ENCODE assay signal across 12 cellular contexts in genomic region chr13:39600766-39601165, GRCh38. TPM values are rescaled to one million over a fixed set of nuclear protein-coding genes. Genes with fewer than 3 reads are reported as not detected.
A peak's percentile ranks its signal among the peaks of the same experiment; 100 is the strongest.
DNase-seq lines count a peak whose midpoint lies in the region; ATAC-seq and TF ChIP-seq lines count a peak whose summit lies in the region.
"Had no signal": no experiment of that assay in that cellular context is flagged by ENCODE, and none has a peak within 500 bp of the region (broad histone marks: within the 10 kb centered on the region; RNA-seq: fewer than 3 reads in every experiment).

No MANE protein-coding gene starts in this region.

- H3K4me3 ChIP-seq in lung = peak overlapping the region; percentile 33

- peak overlapping the region; percentile 64 for H3K27ac Mint-ChIP-seq in chondrocyte (ENCODE audit: unreplicated experiment)
- no peak overlapping the region for H3K27ac Mint-ChIP-seq in type B pancreatic cell
- H3K27ac Mint-ChIP-seq: activated naive CD8-positive, alpha-beta T cell treated with anti-CD3 and anti-CD28 coated beads, Interleukin-2, amount 10 ng/mL, durations not matched to agents 7 days and 5 days; B cell; T-helper 1 cell treated with Interleukin-12 subunit alpha and Interleukin-12 subunit beta and Interleukin-4 antibody, amounts not matched to agents 30 μg/mL and 1 μg/mL, for 36 hours had no signal

- WGBS in lung, 2 donors = 77 to 92% methylated on average over 9 of the region's 9 CpGs

- TF ChIP-seq CTCF in chondrocyte (IDR thresholded peaks at IDR 0.05) (peak; percentile 62), lung (IDR thresholded peaks at IDR 0.05; ENCODE audit: control extremely low read depth, extremely low read depth) (no peak), type B pancreatic cell (conservative IDR thresholded peaks at IDR 0.05) (peak; percentile 42)

- H3K9me3 ChIP-seq in lung (ENCODE audit: control insufficient read depth in 2 of 2, insufficient read depth in 1 of 2, low read length in 1 of 2) = no peaks in the 10 kb centered on the region

- H3K27me3 Mint-ChIP-seq in chondrocyte (ENCODE audit: low read depth) = no peaks in the 10 kb centered on the region
- H3K27me3 Mint-ChIP-seq in type B pancreatic cell = peaks cover 23% of the 10 kb centered on the region

- H3K36me3 Mint-ChIP-seq in chondrocyte (ENCODE audit: low read depth) = peaks cover 4% of the 10 kb centered on the region
- H3K36me3 Mint-ChIP-seq in type B pancreatic cell = peaks cover 9% of the 10 kb centered on the region
- H3K36me3 Mint-ChIP-seq: activated naive CD8-positive, alpha-beta T cell treated with anti-CD3 and anti-CD28 coated beads, Interleukin-2, amount 10 ng/mL, durations not matched to agents 7 days and 5 days had no signal

- ATAC-seq in lung (ENCODE audit: insufficient read depth, low FRiP score) = no peak

- peak; percentile 42 for DNase-seq in NCI-H748 (lab: John Stamatoyannopoulos, UW; ENCODE audit: unreplicated experiment)
- no peak for DNase-seq in NCI-H748 treated with DMSO at 0.1 percent for 48 hours (lab: John Stamatoyannopoulos, UW)
- no peak for DNase-seq in chondrocyte (ENCODE audit: low spot score)
- DNase-seq in lung (ENCODE audit: low spot score) = no peak
- DNase-seq in type B pancreatic cell (ENCODE audit: extremely low spot score, unreplicated experiment) = no peak
- DNase-seq in LoVo (ENCODE audit: low spot score) = no peak
- no peak for DNase-seq in stimulated activated naive CD4-positive, alpha-beta T cell treated with Interleukin-2 at 50 U/mL for 16 hours (lab: John Stamatoyannopoulos, UW)
- DNase-seq in activated effector memory CD4-positive, alpha-beta T cell treated with Interleukin-2 at 50 U/mL for 16 hours = no peak
- DNase-seq: activated naive CD8-positive, alpha-beta T cell treated with anti-CD3 and anti-CD28 coated beads, Interleukin-2, amount 10 ng/mL, durations not matched to agents 7 days and 5 days; NCI-H1436 had no signal

- H3K4me3 Mint-ChIP-seq in chondrocyte (ENCODE audit: unreplicated experiment) (peak overlapping the region; percentile 92), type B pancreatic cell (peak overlapping the region; percentile 93)
- H3K4me3 Mint-ChIP-seq: activated naive CD8-positive, alpha-beta T cell treated with anti-CD3 and anti-CD28 coated beads, Interleukin-2, amount 10 ng/mL, durations not matched to agents 7 days and 5 days; B cell; T-helper 1 cell treated with Interleukin-12 subunit alpha and Interleukin-12 subunit beta and Interleukin-4 antibody, amounts not matched to agents 30 μg/mL and 1 μg/mL, for 36 hours had no signal

- H3K4me1 ChIP-seq in lung (ENCODE audit: control insufficient read depth in 2 of 2, insufficient read depth in 2 of 2, low read length in 2 of 2) = peaks cover 3 to 19% of the 10 kb centered on the region in 2 donors

- H3K36me3 ChIP-seq in lung (ENCODE audit: control insufficient read depth in 2 of 2, insufficient read depth in 2 of 2, low read length in 2 of 2) = no peaks in the 10 kb centered on the region

- H3K9me3 Mint-ChIP-seq in chondrocyte (ENCODE audit: low read depth) = no peaks in the 10 kb centered on the region
- H3K9me3 Mint-ChIP-seq in type B pancreatic cell = no peaks in the 10 kb centered on the region
- H3K9me3 Mint-ChIP-seq: activated naive CD8-positive, alpha-beta T cell treated with anti-CD3 and anti-CD28 coated beads, Interleukin-2, amount 10 ng/mL, durations not matched to agents 7 days and 5 days; T-helper 1 cell treated with Interleukin-12 subunit alpha and Interleukin-12 subunit beta and Interleukin-4 antibody, amounts not matched to agents 30 μg/mL and 1 μg/mL, for 36 hours had no signal

- H3K4me1 Mint-ChIP-seq in chondrocyte (ENCODE audit: low read depth) (peaks cover 71% of the 10 kb centered on the region), type B pancreatic cell (ENCODE audit: unreplicated experiment) (peaks cover 48% of the 10 kb centered on the region)

- H3K27ac ChIP-seq in lung (ENCODE audit: low read depth in 1 of 2, low read length in 1 of 2) = peak overlapping the region; percentile 37 to 85

- H3K27me3 ChIP-seq in lung (ENCODE audit: control insufficient read depth, insufficient read depth) = no peaks in the 10 kb centered on the region

RNA-seq across cellular contexts. Expression of gene LHFPL6, which starts 2.2 kb away (rescaled TPM):
- total RNA-seq in chondrocyte (88.2 to 101 TPM (median 100 TPM) in 3 replicates), lung (100 to 1,000 TPM in 1 of 2 donors, 10 to 100 TPM in 1; 40.4 to 115 TPM), type B pancreatic cell (ENCODE audit: low replicate concordance) (21.9 and 31.7 TPM in 2 replicates)
- 10 to 100 TPM; 22.7 to 31.8 TPM for polyA plus RNA-seq in lung
- total RNA-seq: B cell had no signal

RNA-seq across cellular contexts. Expression of gene COG6, which starts 54.7 kb away (rescaled TPM):
- 57.7 to 73.9 TPM (median 60.9 TPM) in 3 replicates for total RNA-seq in chondrocyte
- 10 to 100 TPM; 28.0 to 66.1 TPM for total RNA-seq in lung
- 1 to 10 TPM; 7.0 to 7.5 TPM for polyA plus RNA-seq in lung
- total RNA-seq in type B pancreatic cell (ENCODE audit: low replicate concordance) = 40.0 and 47.3 TPM in 2 replicates
